ENCODE assay signal across 16 cellular contexts in genomic region chr4:128289523-128290158, GRCh38. TPM values are rescaled to one million over a fixed set of nuclear protein-coding genes. Genes with fewer than 3 reads are reported as not detected.
DNase-seq lines count a peak whose midpoint lies in the region; ATAC-seq, FAIRE-seq and TF ChIP-seq lines count a peak whose summit lies in the region.
"Had no signal": no experiment of that assay in that cellular context is flagged by ENCODE, and none has a peak within 500 bp of the region (broad histone marks: within the 10 kb centered on the region; RNA-seq: fewer than 3 reads in every experiment).

No MANE protein-coding gene starts in this region.

- peak overlapping the region; percentile 98; the same call in 1 of the 2 replicates for H3K4me2 ChIP-seq in HepG2 (ENCODE audit: low read depth, low read length)

- H3K79me2 ChIP-seq in HepG2 (ENCODE audit: insufficient read depth, low read length): peaks cover 27% of the 10 kb centered on the region

- H3K4me1 ChIP-seq in HepG2 (ENCODE audit: insufficient read depth, low read length): peaks cover 21% of the 10 kb centered on the region
- H3K4me1 ChIP-seq in right lobe of liver: peaks cover 0 to 15% (median 0%) of the 10 kb centered on the region in 4 donors
- H3K4me1 ChIP-seq in duodenal mucosa (ENCODE audit: control insufficient read depth in 1 of 2, insufficient read depth in 2 of 2, low read length in 2 of 2): peaks cover 17 to 30% of the 10 kb centered on the region in 2 donors
- H3K4me1 ChIP-seq: prostate gland had no signal

- DNase-seq in HepG2 (ENCODE audit: low spot score) (no peak), right lobe of liver (no peak), OCI-M1 (lab: John Stamatoyannopoulos, UW) (peak; percentile 59), type B pancreatic cell (ENCODE audit: extremely low spot score, unreplicated experiment) (no peak), retina (no peak), iPS-NIHi11 (ENCODE audit: low spot score) (no peak)
- DNase-seq in activated T-cell treated with anti-CD3 and anti-CD28 coated beads, Interleukin-2, amount 50 U/mL, for 72 hours: no peak
- DNase-seq: activated CD4-positive, alpha-beta memory T cell treated with anti-CD3 and anti-CD28 coated beads for 36 hours; activated gamma-delta T cell; islet precursor cell; mucosa of descending colon; Right ventricle myocardium superior; testis had no signal

- peaks cover 11% of the 10 kb centered on the region for H3K4me1 Mint-ChIP-seq in type B pancreatic cell (ENCODE audit: unreplicated experiment)
- peaks cover 30% of the 10 kb centered on the region for H3K4me1 Mint-ChIP-seq in activated T-cell treated with anti-CD3 and anti-CD28 coated beads, Interleukin-2, amount 50 U/mL, for 72 hours (ENCODE audit: low read depth)

- POLR2A ChIA-PET in HepG2 (lab: Yijun Ruan, JAX): no interaction called here

- H4K20me1 ChIP-seq in HepG2 (ENCODE audit: insufficient read depth, low read length): no peaks in the 10 kb centered on the region

- in situ Hi-C loops in HepG2 (cut with HindIII; ENCODE audit: extremely low pct_ligation_motif_present, low pct_unique_long_range_greater_than_20kb): no loop called here

- WGBS in HepG2 (ENCODE audit: low lambda C conversion rate): 61% methylated on average over 2 of the region's 2 CpGs
- WGBS in right lobe of liver (ENCODE audit: insufficient coverage, low coverage, low lambda C conversion rate, missing lambda C conversion rate): 100% methylated on average over 2 of the region's 2 CpGs

- CTCF ChIA-PET in HepG2 (lab: Yijun Ruan, JAX; ENCODE audit: low intra/inter-chr PET ratio, low total read pairs): no interaction called here

- TF ChIP-seq POLR2A in HepG2 (IDR thresholded peaks at IDR 0.05; ENCODE audit: insufficient read depth in 1 of 2, low read depth in 2 of 2, low read length in 2 of 2): no peak
- TF ChIP-seq POLR2A in right lobe of liver (IDR thresholded peaks at IDR 0.05): no peak

- H3K27me3 Mint-ChIP-seq in type B pancreatic cell: no peaks in the 10 kb centered on the region
- no peaks in the 10 kb centered on the region for H3K27me3 Mint-ChIP-seq in activated T-cell treated with anti-CD3 and anti-CD28 coated beads, Interleukin-2, amount 50 U/mL, for 72 hours (ENCODE audit: low read depth)
- H3K27me3 Mint-ChIP-seq: activated CD4-positive, alpha-beta memory T cell treated with anti-CD3 and anti-CD28 coated beads for 36 hours had no signal

- no peak for FAIRE-seq in HepG2 (lab: Jason Lieb, UNC)

- no peak for TF ChIP-seq RAD21 in HepG2 (CRISPR knock-in tag; IDR thresholded peaks at IDR 0.05)

- no peak for ATAC-seq in HepG2
- no peak for ATAC-seq in right lobe of liver
- ATAC-seq in activated T-cell treated with anti-CD3 and anti-CD28 coated beads, Interleukin-2, amount 50 U/mL, for 72 hours (replicated peaks in 1 of 2): no peak
- ATAC-seq: gastroesophageal sphincter, mucosa of descending colon had no signal

- no peaks in the 10 kb centered on the region for H3K9me3 ChIP-seq in HepG2 (ENCODE audit: low read length)
- no peaks in the 10 kb centered on the region for H3K9me3 ChIP-seq in right lobe of liver
- no peaks in the 10 kb centered on the region for H3K9me3 ChIP-seq in duodenal mucosa (ENCODE audit: control insufficient read depth in 1 of 2, low read length in 2 of 2)
- H3K9me3 ChIP-seq: gastroesophageal sphincter, mucosa of descending colon, prostate gland, testis had no signal

- peaks cover 2 to 5% of the 10 kb centered on the region in 2 experiments; a peak in 3 of 5 replicates for H3K27me3 ChIP-seq in HepG2 (ENCODE audit: control insufficient read depth in 1 of 2, insufficient read depth in 2 of 2, low read length in 2 of 2)
- H3K27me3 ChIP-seq in right lobe of liver: no peaks in the 10 kb centered on the region
- H3K27me3 ChIP-seq in duodenal mucosa (ENCODE audit: control insufficient read depth in 1 of 2, insufficient read depth in 2 of 2, low read length in 2 of 2): no peaks in the 10 kb centered on the region
- H3K27me3 ChIP-seq: gastroesophageal sphincter, testis had no signal

- H2AFZ ChIP-seq in HepG2 (ENCODE audit: low read length): no peak overlapping the region

- TF ChIP-seq EP300 in HepG2 (IDR thresholded peaks at IDR 0.05; ENCODE audit: low read depth in 2 of 2, low read length in 2 of 2): no peak
- TF ChIP-seq EP300 in HepG2 (CRISPR knock-in tag; IDR thresholded peaks at IDR 0.05; ENCODE audit: borderline replicate concordance): no peak

- no peak overlapping the region for H3K27ac ChIP-seq in HepG2 (ENCODE audit: extremely low read length, insufficient read depth, low read length)
- no peak overlapping the region for H3K27ac ChIP-seq in right lobe of liver
- H3K27ac ChIP-seq in duodenal mucosa (ENCODE audit: low read depth, low read length): no peak overlapping the region

- no peak for TF ChIP-seq CTCF in HepG2 (CRISPR knock-in tag; IDR thresholded peaks at IDR 0.05)
- TF ChIP-seq CTCF in right lobe of liver (IDR thresholded peaks at IDR 0.05): no peak
- TF ChIP-seq CTCF in type B pancreatic cell (conservative IDR thresholded peaks at IDR 0.05): no peak

- no TSS peak for BruUV-seq in HepG2 (replicated peaks; lab: Mats Ljungman, UMichigan)

- peak overlapping the region; percentile 5 for H3K4me3 Mint-ChIP-seq in type B pancreatic cell
- H3K4me3 Mint-ChIP-seq in activated T-cell treated with anti-CD3 and anti-CD28 coated beads, Interleukin-2, amount 50 U/mL, for 72 hours: no peak overlapping the region

- peaks cover 6% of the 10 kb centered on the region for H3K36me3 Mint-ChIP-seq in type B pancreatic cell
- peaks cover 3 to 8% of the 10 kb centered on the region in 2 donors for H3K36me3 Mint-ChIP-seq in activated T-cell treated with anti-CD3 and anti-CD28 coated beads, Interleukin-2, amount 50 U/mL, for 72 hours (ENCODE audit: insufficient read depth in 2 of 2)

- intact Hi-C loops in HepG2 (cut with micrococcal nuclease; ENCODE audit: unreplicated experiment) (loop anchor here (2.0 to 10.0 kb wide), 5 partner anchors 69 to 523 kb away; partner anchors contain the start of genes ABHD18, LARP1B and MFSD8), right lobe of liver (cut with DNase I) (no loop called here)

- H3K9me3 Mint-ChIP-seq in type B pancreatic cell: no peaks in the 10 kb centered on the region
- H3K9me3 Mint-ChIP-seq in activated T-cell treated with anti-CD3 and anti-CD28 coated beads, Interleukin-2, amount 50 U/mL, for 72 hours: no peaks in the 10 kb centered on the region
- H3K9me3 Mint-ChIP-seq: activated CD4-positive, alpha-beta memory T cell treated with anti-CD3 and anti-CD28 coated beads for 36 hours had no signal

- H3K27ac Mint-ChIP-seq in type B pancreatic cell: no peak overlapping the region
- H3K27ac Mint-ChIP-seq in activated T-cell treated with anti-CD3 and anti-CD28 coated beads, Interleukin-2, amount 50 U/mL, for 72 hours: no peak overlapping the region

- H3K36me3 ChIP-seq in HepG2 (replicated peaks in 1 of 2; ENCODE audit: control insufficient read depth in 1 of 2, insufficient read depth in 2 of 2, low read length in 2 of 2) (no peaks in the 10 kb centered on the region), right lobe of liver (no peaks in the 10 kb centered on the region), duodenal mucosa (ENCODE audit: control insufficient read depth in 1 of 2, insufficient read depth in 2 of 2, low read length in 2 of 2) (no peaks in the 10 kb centered on the region)
- H3K36me3 ChIP-seq: gastroesophageal sphincter, prostate gland had no signal

- H3K4me3 ChIP-seq in HepG2 (replicated peaks in 1 of 3; ENCODE audit: insufficient read depth in 1 of 3, low read depth in 2 of 3, low read length in 3 of 3): no peak overlapping the region
- no peak overlapping the region for H3K4me3 ChIP-seq in right lobe of liver
- peak overlapping the region; percentile 76 to 87 for H3K4me3 ChIP-seq in duodenal mucosa (ENCODE audit: low read depth in 1 of 2, low read length in 2 of 2)
- H3K4me3 ChIP-seq: mucosa of descending colon had no signal

- H3K9ac ChIP-seq in HepG2 (ENCODE audit: insufficient read depth, low read depth, low read length) (no peak overlapping the region), duodenal mucosa (ENCODE audit: low read depth in 1 of 2, low read length in 2 of 2) (peak overlapping the region in 1 of 2 donors; percentile 96)

RNA-seq across cellular contexts. Expression of gene PGRMC2, which starts 2.0 kb away (rescaled TPM):
- total RNA-seq in HepG2 (2016; rRNA removed; fragmentation: Illumina TruSeq; extraction: Trizol) (19.8 and 27.2 TPM in 2 replicates), right lobe of liver (100 to 1,000 TPM in 1 of 6 experiments, 10 to 100 TPM in 5; 54.3 to 129 (median 65.7) TPM), type B pancreatic cell (ENCODE audit: low replicate concordance) (78.1 and 89.0 TPM in 2 replicates)
- total RNA-seq in HepG2 (2016; cell fraction: cytosol; rRNA removed; fragmentation: Illumina TruSeq; extraction: Trizol; ENCODE audit: low read depth): 5.6 and 7.3 TPM in 2 replicates
- total RNA-seq in HepG2 (2016; cell fraction: insoluble cytoplasmic fraction; rRNA removed; fragmentation: Illumina TruSeq; extraction: Trizol): 18.8 and 21.0 TPM in 2 replicates
- 22.0 and 23.6 TPM in 2 replicates for total RNA-seq in HepG2 (2016; cell fraction: membrane; rRNA removed; fragmentation: Illumina TruSeq; extraction: Trizol)
- 38.9 and 41.1 TPM in 2 replicates for total RNA-seq in HepG2 (2016; cell fraction: nucleus; rRNA removed; fragmentation: Illumina TruSeq; extraction: Trizol)
- polyA plus RNA-seq in HepG2 (2011; rRNA removed): 15.4 and 16.0 TPM in 2 replicates
- polyA plus RNA-seq in HepG2 (2011; cell fraction: cytosol; rRNA removed): 5.6 and 9.7 TPM in 2 replicates
- polyA plus RNA-seq in HepG2 (2011; cell fraction: nucleus; rRNA removed): 3.3 and 5.9 TPM in 2 replicates
- polyA plus RNA-seq in HepG2 (2012): 88.6 and 121 TPM in 2 replicates
- 16.7 and 17.1 TPM in 2 replicates for polyA plus RNA-seq in HepG2 (2016; cell fraction: cytosol; fragmentation: Illumina TruSeq; extraction: Trizol; ENCODE audit: low read depth)
- 56.1 and 64.1 TPM in 2 replicates for polyA plus RNA-seq in HepG2 (2016; cell fraction: insoluble cytoplasmic fraction; fragmentation: Illumina TruSeq; extraction: Trizol; ENCODE audit: low read depth)
- 31.4 and 36.4 TPM in 2 replicates for polyA plus RNA-seq in HepG2 (2016; cell fraction: membrane; fragmentation: Illumina TruSeq; extraction: Trizol; ENCODE audit: low read depth)
- 142 and 152 TPM in 2 replicates for polyA plus RNA-seq in HepG2 (2016; cell fraction: nucleus; fragmentation: Illumina TruSeq; extraction: Trizol; ENCODE audit: insufficient read depth, low read depth)
- 2.3 TPM in 2 replicates for polyA minus RNA-seq in HepG2 (2011; rRNA and poly(A)+ RNA removed; ENCODE audit: low replicate concordance)
- polyA minus RNA-seq in HepG2 (2011; cell fraction: cytosol; rRNA and poly(A)+ RNA removed): 9.8 and 11.8 TPM in 2 replicates
- 6.7 and 10.9 TPM in 2 replicates for polyA minus RNA-seq in HepG2 (2011; cell fraction: nucleus; rRNA and poly(A)+ RNA removed)
- total RNA-seq in activated T-cell treated with anti-CD3 and anti-CD28 coated beads, Interleukin-2, amount 50 U/mL, for 72 hours: 10 to 100 TPM; 37.0 to 41.0 TPM

Comparison
In these comparisons a context has a peak if more than half of its experiments do, and no peak if none do; other contexts are left out.
1. H3K4me3 ChIP-seq: peak in duodenal mucosa (2 of 2); none in HepG2 (0 of 3) and right lobe of liver (0 of 3).